ENCODE assay signal across 8 cellular contexts in the genomic region with DNA sequence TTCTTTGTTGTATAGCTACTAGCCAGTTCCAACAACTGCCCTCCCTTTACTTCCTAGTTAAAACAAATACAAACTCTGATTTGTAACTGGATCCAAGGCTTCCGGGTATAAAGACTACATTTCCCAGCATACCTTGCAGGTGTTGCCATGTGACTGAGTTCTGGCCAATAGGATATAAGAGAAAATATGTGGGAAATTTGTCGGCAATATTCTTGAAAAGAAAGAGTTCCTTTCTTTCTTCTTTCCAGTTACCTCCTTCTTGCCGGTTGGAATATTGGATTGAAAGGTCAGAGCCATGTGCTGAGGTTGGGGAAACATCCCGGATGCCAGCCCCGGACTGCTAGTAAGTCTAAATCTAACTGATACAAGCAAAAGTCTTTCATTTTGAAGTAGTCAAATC. TPM values are rescaled to one million over a fixed set of nuclear protein-coding genes. Genes with fewer than 3 reads are reported as not detected.
DNase-seq lines count a peak whose midpoint lies in the region; ATAC-seq and TF ChIP-seq lines count a peak whose summit lies in the region.

No MANE protein-coding gene starts in this region.

- H3K36me3 Mint-ChIP-seq in endodermal cell (ENCODE audit: low read depth) (no peaks in the 10 kb centered on the region), naive B cell (no peaks in the 10 kb centered on the region)

- H3K4me3 ChIP-seq in endodermal cell (ENCODE audit: low read length) (no peak overlapping the region), vagina (peak overlapping the region in 1 of 2 donors; percentile 15)

- H3K4me3 Mint-ChIP-seq in endodermal cell = peak overlapping the region; percentile 88
- peak overlapping the region; percentile 50 to 90 (median 84) for H3K4me3 Mint-ChIP-seq in naive B cell

- H3K4me1 Mint-ChIP-seq in endodermal cell (no peaks in the 10 kb centered on the region), naive B cell (peaks cover 4 to 8% (median 7%) of the 10 kb centered on the region in 3 donors)

- H3K27me3 ChIP-seq in endodermal cell (ENCODE audit: control insufficient read depth, insufficient read depth, low read length, poor library complexity, severe bottlenecking) = no peaks in the 10 kb centered on the region
- H3K27me3 ChIP-seq in vagina = no peaks in the 10 kb centered on the region

- TF ChIP-seq CTCF in endodermal cell (conservative IDR thresholded peaks at IDR 0.05) (no peak), vagina (IDR thresholded peaks at IDR 0.05) (no peak)

- H3K36me3 ChIP-seq in endodermal cell (ENCODE audit: control insufficient read depth, insufficient read depth, low read length) = no peaks in the 10 kb centered on the region
- no peaks in the 10 kb centered on the region for H3K36me3 ChIP-seq in vagina

- H3K9ac ChIP-seq in endodermal cell (ENCODE audit: extremely low read depth, low read length, poor library complexity, severe bottlenecking) = no peak overlapping the region

- H3K9me3 ChIP-seq in endodermal cell (ENCODE audit: control insufficient read depth, low read length) (no peaks in the 10 kb centered on the region), vagina (no peaks in the 10 kb centered on the region)

- H3K27ac ChIP-seq in endodermal cell (ENCODE audit: low read depth, low read length) = no peak overlapping the region
- H3K27ac ChIP-seq in vagina = no peak overlapping the region

- TF ChIP-seq POLR2A in vagina (IDR thresholded peaks at IDR 0.05) = no peak

- H3K27ac Mint-ChIP-seq in endodermal cell (peak overlapping the region; percentile 97), naive B cell (peak overlapping the region in 1 of 6 donors; percentile 33)

- no peaks in the 10 kb centered on the region for H3K4me1 ChIP-seq in endodermal cell (ENCODE audit: control insufficient read depth, insufficient read depth, low read length)
- no peaks in the 10 kb centered on the region for H3K4me1 ChIP-seq in vagina

- WGBS in endodermal cell (ENCODE audit: insufficient coverage in 1 of 2, insufficient read length in 1 of 2), 2 experiments = 75 to 79% methylated on average over 3 to 5 of the region's 5 CpGs

- intact Hi-C loops in vagina (cut with DNase I) = no loop called here

- H3K9me3 Mint-ChIP-seq in endodermal cell (peaks cover 8% of the 10 kb centered on the region), naive B cell (peaks cover 0 to 5% (median 4%) of the 10 kb centered on the region in 7 donors)

- ATAC-seq in HG02973 (IDR thresholded peaks at IDR 0.05; ENCODE audit: unreplicated experiment) (peak; percentile 78), naive B cell (ENCODE audit: low read depth in 2 of 2) (peak; percentile 71 to 79), GM21825 (IDR thresholded peaks at IDR 0.05; ENCODE audit: unreplicated experiment) (no peak), GM18502 (IDR thresholded peaks at IDR 0.05; ENCODE audit: poor library complexity, unreplicated experiment) (no peak)

- DNase-seq in COR-L47 (lab: John Stamatoyannopoulos, UW) (peak; percentile 49), SKM-1 (lab: John Stamatoyannopoulos, UW; ENCODE audit: unreplicated experiment) (peak; percentile 21), endodermal cell (peak; percentile 61), naive B cell (peak; percentile 27), vagina (ENCODE audit: extremely low spot score in 2 of 2) (no peak)

- no peaks in the 10 kb centered on the region for H3K27me3 Mint-ChIP-seq in endodermal cell (ENCODE audit: insufficient read depth)
- peaks cover 0 to 6% (median 0%) of the 10 kb centered on the region in 3 donors for H3K27me3 Mint-ChIP-seq in naive B cell

RNA-seq across cellular contexts. Expression of gene ZBTB40, which starts 23.0 kb away (rescaled TPM):
- 10 to 100 TPM; 18.5 to 29.7 TPM for total RNA-seq in endodermal cell
- polyA plus RNA-seq in endodermal cell (2013, experiment 1 of 2) = 13.3 TPM
- polyA plus RNA-seq in endodermal cell (2013, experiment 2 of 2) = 12.6 TPM
- polyA plus RNA-seq in naive B cell (ENCODE audit: low read depth in 6 of 6) = 1 to 10 TPM; 1.5 to 7.7 (median 3.4) TPM
- 14.7 TPM for total RNA-seq in vagina

Comparison
In these comparisons a context has a peak if more than half of its experiments do, and no peak if none do; other contexts are left out.
1. DNase-seq: peak in COR-L47 (single experiment), SKM-1 (single experiment), endodermal cell (single experiment) and naive B cell (single experiment); none in vagina (0 of 2).
2. ATAC-seq: peak in HG02973 (single experiment) and naive B cell (2 of 2); none in GM21825 (single experiment) and GM18502 (single experiment).